Comparison of ENCODE assay signal across 1 cellular context in the genomic region with DNA sequence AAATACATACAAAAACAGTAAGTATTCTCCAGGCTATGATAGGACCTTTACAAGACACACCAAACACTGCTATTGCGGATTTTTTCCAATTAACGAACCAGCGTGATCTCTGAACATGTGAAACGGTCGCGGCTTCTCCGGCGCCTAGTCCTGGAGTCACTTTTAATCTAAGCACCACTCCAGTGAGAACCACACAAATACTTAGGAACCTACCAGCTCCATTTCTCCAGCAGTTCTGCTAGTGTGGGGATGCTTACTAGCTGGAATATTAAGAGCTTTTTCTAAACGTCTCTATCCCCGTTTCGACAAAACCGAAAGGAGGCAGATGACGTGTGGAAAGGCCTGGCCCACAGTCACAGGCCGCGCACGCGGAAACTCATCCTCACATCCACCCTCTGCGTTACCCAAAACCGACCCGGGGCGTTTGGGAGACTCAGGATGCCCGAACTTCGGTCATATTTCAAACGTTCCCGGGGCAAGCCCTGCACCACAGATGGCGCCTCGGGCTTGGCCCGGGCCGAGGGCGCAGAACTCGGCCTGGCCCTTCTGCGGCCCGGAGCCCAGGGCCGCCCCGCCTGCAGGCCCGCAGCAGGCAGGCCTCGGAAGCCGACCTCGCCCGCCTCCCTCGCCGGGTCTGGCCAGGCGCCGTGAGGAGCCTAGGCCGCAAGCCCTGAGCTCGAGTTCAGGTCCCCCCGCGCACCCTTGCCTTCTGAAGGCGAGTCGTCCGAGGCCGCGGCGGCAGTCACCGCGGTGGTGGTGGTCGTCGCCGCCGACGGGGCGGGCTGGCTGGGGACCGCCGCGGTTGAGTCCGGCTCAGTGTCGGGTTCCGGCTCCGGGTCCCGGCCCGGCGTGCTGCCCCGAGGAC.
TF ChIP-seq lines count a peak whose summit lies in the region.

No MANE protein-coding gene starts in this region.

TF ChIP-seq in HepG2, 621 proteins besides CTCF, POLR2A, EP300 and RAD21 (continues in another document):
- TF ChIP-seq ZFP82 (CRISPR knock-in tag; IDR thresholded peaks at IDR 0.05; ENCODE audit: borderline replicate concordance) (peak; percentile 72; the same call in 1 of the 2 replicates), TMF1 (CRISPR knock-in tag; IDR thresholded peaks at IDR 0.05; ENCODE audit: low read depth) (0 out of 2 replicates have a peak, but pooled peaks have one; percentile 5), ZNF574 (CRISPR knock-in tag; IDR thresholded peaks at IDR 0.05) (peak; percentile 26), YEATS2 (CRISPR knock-in tag; IDR thresholded peaks at IDR 0.05; ENCODE audit: borderline replicate concordance) (peak; percentile 40; the same call in 1 of the 2 replicates), ZNF703 (CRISPR knock-in tag; IDR thresholded peaks at IDR 0.05; ENCODE audit: borderline replicate concordance) (peak; percentile 26; the same call in 1 of the 2 replicates), TEAD2 (CRISPR knock-in tag; IDR thresholded peaks at IDR 0.05) (no peak), MAZ (IDR thresholded peaks at IDR 0.05; ENCODE audit: borderline replicate concordance, low read depth, low read length) (no peak), MAZ (CRISPR knock-in tag; IDR thresholded peaks at IDR 0.05; ENCODE audit: low read depth) (0 out of 2 replicates have a peak, but pooled peaks have one; percentile 58), ZNF12 (CRISPR knock-in tag; IDR thresholded peaks at IDR 0.05) (peak; percentile 55; the same call in 1 of the 2 replicates), ZSCAN25 (CRISPR knock-in tag; IDR thresholded peaks at IDR 0.05) (0 out of 2 replicates have a peak, but pooled peaks have one; percentile 20), ZNF891 (CRISPR knock-in tag; IDR thresholded peaks at IDR 0.05) (0 out of 2 replicates have a peak, but pooled peaks have one; percentile 24), FOXC1 (CRISPR knock-in tag; IDR thresholded peaks at IDR 0.05; ENCODE audit: borderline replicate concordance) (peak; percentile 85), MYC (CRISPR knock-in tag; IDR thresholded peaks at IDR 0.05; ENCODE audit: borderline replicate concordance) (peak; percentile 7; the same call in 1 of the 2 replicates), BCL3 (CRISPR knock-in tag; IDR thresholded peaks at IDR 0.05) (peak; percentile 88), ZNF30 (CRISPR knock-in tag; IDR thresholded peaks at IDR 0.05) (0 out of 2 replicates have a peak, but pooled peaks have one; percentile 77), ZFY (CRISPR knock-in tag; IDR thresholded peaks at IDR 0.05) (peak; percentile 96), MTERF4 (CRISPR knock-in tag; IDR thresholded peaks at IDR 0.05) (peak; percentile 92), HOXA9 (CRISPR knock-in tag; IDR thresholded peaks at IDR 0.05; ENCODE audit: borderline replicate concordance) (0 out of 2 replicates have a peak, but pooled peaks have one; percentile 12), ZNF577 (CRISPR knock-in tag; IDR thresholded peaks at IDR 0.05; ENCODE audit: borderline replicate concordance, low read depth) (peak; percentile 44; the same call in 1 of the 2 replicates), ZNF276 (CRISPR knock-in tag; IDR thresholded peaks at IDR 0.05; ENCODE audit: low read depth) (peak; percentile 51; the same call in 1 of the 2 replicates), MXD4 (CRISPR knock-in tag; IDR thresholded peaks at IDR 0.05) (peak; percentile 61; the same call in 1 of the 2 replicates), ZNF687 (CRISPR knock-in tag; IDR thresholded peaks at IDR 0.05) (peak; percentile 74), DNMT3B (CRISPR knock-in tag; conservative IDR thresholded peaks at IDR 0.05) (no peak), HNRNPL (IDR thresholded peaks at IDR 0.05; ENCODE audit: low read depth, low read length) (no peak), NFATC3 (CRISPR knock-in tag; IDR thresholded peaks at IDR 0.05) (no peak; the same call in 1 of the 2 replicates), HOXA7 (CRISPR knock-in tag; IDR thresholded peaks at IDR 0.05) (no peak), MLXIP (CRISPR knock-in tag; IDR thresholded peaks at IDR 0.05; ENCODE audit: borderline replicate concordance) (no peak), HMGXB4 (CRISPR knock-in tag; IDR thresholded peaks at IDR 0.05; ENCODE audit: borderline replicate concordance in 1 of 2, low read depth in 1 of 2) (peak in 1 of 2 experiments; percentile 91; a peak in 2 of 4 replicates)
- TF ChIP-seq, protein P1, sequence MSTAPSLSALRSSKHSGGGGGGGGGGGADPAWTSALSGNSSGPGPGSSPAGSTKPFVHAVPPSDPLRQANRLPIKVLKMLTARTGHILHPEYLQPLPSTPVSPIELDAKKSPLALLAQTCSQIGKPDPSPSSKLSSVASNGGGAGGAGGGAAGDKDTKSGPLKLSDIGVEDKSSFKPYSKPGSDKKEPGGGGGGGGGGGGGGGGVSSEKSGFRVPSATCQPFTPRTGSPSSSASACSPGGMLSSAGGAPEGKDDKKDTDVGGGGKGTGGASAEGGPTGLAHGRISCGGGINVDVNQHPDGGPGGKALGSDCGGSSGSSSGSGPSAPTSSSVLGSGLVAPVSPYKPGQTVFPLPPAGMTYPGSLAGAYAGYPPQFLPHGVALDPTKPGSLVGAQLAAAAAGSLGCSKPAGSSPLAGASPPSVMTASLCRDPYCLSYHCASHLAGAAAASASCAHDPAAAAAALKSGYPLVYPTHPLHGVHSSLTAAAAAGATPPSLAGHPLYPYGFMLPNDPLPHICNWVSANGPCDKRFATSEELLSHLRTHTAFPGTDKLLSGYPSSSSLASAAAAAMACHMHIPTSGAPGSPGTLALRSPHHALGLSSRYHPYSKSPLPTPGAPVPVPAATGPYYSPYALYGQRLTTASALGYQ (CRISPR knock-in tag; IDR thresholded peaks at IDR 0.05) = 0 out of 2 replicates have a peak, but pooled peaks have one; percentile 26
- TF ChIP-seq, protein P2, sequence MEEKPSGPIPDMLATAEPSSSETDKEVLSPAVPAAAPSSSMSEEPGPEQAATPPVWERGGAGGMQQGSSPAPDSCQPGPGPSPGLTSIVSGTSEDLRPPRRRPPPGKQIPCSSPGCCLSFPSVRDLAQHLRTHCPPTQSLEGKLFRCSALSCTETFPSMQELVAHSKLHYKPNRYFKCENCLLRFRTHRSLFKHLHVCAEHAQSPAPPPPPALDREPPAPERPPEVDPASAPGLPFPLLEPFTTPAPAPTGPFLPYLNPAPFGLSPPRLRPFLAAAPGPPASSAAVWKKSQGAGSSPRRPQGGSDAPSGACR (CRISPR knock-in tag; IDR thresholded peaks at IDR 0.05) = 0 out of 2 replicates have a peak, but pooled peaks have one; percentile 73
- TF ChIP-seq, protein P3, sequence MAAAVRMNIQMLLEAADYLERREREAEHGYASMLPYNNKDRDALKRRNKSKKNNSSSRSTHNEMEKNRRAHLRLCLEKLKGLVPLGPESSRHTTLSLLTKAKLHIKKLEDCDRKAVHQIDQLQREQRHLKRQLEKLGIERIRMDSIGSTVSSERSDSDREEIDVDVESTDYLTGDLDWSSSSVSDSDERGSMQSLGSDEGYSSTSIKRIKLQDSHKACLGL (CRISPR knock-in tag; IDR thresholded peaks at IDR 0.05) = no peak
